1 cellular context compared by ENCODE assay signal in the genomic region with DNA sequence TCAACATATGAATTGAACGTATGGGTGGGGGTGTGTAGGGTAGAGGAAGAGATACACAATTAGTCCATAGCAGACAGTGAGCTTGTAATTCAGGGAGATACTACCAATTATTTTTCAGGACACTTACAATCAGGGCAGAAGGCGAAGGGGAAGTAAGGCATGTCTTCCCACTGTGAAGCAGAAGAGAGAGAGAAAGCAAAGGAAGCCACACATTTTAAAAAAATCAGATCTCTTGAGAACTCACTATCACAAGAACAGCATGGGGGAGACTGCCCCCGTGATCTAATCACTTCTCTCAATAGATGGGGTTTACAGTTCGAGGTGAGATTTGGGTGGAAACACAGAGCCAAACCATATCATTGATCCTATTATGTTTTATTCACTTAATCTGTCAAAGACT.
TF ChIP-seq lines count a peak whose summit lies in the region.

No MANE protein-coding gene starts in this region.

TF ChIP-seq in GM23338, 12 proteins besides CTCF, POLR2A, EP300 and RAD21 (continued from another document):
- TF ChIP-seq, protein P1, sequence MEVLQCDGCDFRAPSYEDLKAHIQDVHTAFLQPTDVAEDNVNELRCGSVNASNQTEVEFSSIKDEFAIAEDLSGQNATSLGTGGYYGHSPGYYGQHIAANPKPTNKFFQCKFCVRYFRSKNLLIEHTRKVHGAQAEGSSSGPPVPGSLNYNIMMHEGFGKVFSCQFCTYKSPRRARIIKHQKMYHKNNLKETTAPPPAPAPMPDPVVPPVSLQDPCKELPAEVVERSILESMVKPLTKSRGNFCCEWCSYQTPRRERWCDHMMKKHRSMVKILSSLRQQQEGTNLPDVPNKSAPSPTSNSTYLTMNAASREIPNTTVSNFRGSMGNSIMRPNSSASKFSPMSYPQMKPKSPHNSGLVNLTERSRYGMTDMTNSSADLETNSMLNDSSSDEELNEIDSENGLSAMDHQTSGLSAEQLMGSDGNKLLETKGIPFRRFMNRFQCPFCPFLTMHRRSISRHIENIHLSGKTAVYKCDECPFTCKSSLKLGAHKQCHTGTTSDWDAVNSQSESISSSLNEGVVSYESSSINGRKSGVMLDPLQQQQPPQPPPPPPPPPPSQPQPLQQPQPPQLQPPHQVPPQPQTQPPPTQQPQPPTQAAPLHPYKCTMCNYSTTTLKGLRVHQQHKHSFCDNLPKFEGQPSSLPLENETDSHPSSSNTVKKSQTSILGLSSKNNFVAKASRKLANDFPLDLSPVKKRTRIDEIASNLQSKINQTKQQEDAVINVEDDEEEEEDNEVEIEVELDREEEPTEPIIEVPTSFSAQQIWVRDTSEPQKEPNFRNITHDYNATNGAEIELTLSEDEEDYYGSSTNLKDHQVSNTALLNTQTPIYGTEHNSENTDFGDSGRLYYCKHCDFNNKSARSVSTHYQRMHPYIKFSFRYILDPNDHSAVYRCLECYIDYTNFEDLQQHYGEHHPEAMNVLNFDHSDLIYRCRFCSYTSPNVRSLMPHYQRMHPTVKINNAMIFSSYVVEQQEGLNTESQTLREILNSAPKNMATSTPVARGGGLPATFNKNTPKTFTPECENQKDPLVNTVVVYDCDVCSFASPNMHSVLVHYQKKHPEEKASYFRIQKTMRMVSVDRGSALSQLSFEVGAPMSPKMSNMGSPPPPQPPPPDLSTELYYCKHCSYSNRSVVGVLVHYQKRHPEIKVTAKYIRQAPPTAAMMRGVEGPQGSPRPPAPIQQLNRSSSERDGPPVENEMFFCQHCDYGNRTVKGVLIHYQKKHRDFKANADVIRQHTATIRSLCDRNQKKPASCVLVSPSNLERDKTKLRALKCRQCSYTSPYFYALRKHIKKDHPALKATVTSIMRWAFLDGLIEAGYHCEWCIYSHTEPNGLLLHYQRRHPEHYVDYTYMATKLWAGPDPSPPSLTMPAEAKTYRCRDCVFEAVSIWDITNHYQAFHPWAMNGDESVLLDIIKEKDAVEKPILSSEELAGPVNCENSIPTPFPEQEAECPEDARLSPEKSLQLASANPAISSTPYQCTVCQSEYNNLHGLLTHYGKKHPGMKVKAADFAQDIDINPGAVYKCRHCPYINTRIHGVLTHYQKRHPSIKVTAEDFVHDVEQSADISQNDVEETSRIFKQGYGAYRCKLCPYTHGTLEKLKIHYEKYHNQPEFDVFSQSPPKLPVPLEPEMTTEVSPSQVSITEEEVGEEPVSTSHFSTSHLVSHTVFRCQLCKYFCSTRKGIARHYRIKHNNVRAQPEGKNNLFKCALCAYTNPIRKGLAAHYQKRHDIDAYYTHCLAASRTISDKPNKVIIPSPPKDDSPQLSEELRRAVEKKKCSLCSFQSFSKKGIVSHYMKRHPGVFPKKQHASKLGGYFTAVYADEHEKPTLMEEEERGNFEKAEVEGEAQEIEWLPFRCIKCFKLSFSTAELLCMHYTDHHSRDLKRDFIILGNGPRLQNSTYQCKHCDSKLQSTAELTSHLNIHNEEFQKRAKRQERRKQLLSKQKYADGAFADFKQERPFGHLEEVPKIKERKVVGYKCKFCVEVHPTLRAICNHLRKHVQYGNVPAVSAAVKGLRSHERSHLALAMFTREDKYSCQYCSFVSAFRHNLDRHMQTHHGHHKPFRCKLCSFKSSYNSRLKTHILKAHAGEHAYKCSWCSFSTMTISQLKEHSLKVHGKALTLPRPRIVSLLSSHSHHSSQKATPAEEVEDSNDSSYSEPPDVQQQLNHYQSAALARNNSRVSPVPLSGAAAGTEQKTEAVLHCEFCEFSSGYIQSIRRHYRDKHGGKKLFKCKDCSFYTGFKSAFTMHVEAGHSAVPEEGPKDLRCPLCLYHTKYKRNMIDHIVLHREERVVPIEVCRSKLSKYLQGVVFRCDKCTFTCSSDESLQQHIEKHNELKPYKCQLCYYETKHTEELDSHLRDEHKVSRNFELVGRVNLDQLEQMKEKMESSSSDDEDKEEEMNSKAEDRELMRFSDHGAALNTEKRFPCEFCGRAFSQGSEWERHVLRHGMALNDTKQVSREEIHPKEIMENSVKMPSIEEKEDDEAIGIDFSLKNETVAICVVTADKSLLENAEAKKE (CRISPR knock-in tag; IDR thresholded peaks at IDR 0.05) = no peak
